ENCODE assay signal across 13 cellular contexts in genomic region chr16:48561960-48562393, GRCh38. TPM values are rescaled to one million over a fixed set of nuclear protein-coding genes. Genes with fewer than 3 reads are reported as not detected.
DNase-seq lines count a peak whose midpoint lies in the region; ATAC-seq and TF ChIP-seq lines count a peak whose summit lies in the region.
"Had no signal": no experiment of that assay in that cellular context is flagged by ENCODE, and none has a peak within 500 bp of the region (broad histone marks: within the 10 kb centered on the region; RNA-seq: fewer than 3 reads in every experiment).

No MANE protein-coding gene starts in this region.

- TF ChIP-seq CTCF in choroid plexus epithelial cell (conservative IDR thresholded peaks at IDR 0.05; ENCODE audit: low read depth, low read length): no peak

- H3K27me3 ChIP-seq in right cardiac atrium (ENCODE audit: control insufficient read depth, insufficient read depth): no peaks in the 10 kb centered on the region
- H3K27me3 ChIP-seq: transverse colon had no signal

- POLR2A ChIA-PET in HEK293T (lab: Yijun Ruan, JAX): no interaction called here

- H3K9me3 ChIP-seq in right cardiac atrium (ENCODE audit: control insufficient read depth, low read length): no peaks in the 10 kb centered on the region
- H3K9me3 ChIP-seq: HAP-1, transverse colon had no signal

- intact Hi-C loops in right cardiac atrium (cut with DNase I) (no loop called here), Right ventricle myocardium inferior (cut with DNase I) (no loop called here)

- ATAC-seq in right cardiac atrium (peak; percentile 53 to 63), Right ventricle myocardium inferior (no peak), HG03135 (IDR thresholded peaks at IDR 0.05; ENCODE audit: unreplicated experiment) (no peak)

- H3K4me3 ChIP-seq in right cardiac atrium (ENCODE audit: low read length) (no peak overlapping the region), choroid plexus epithelial cell (ENCODE audit: low read depth, low read length) (no peak overlapping the region)
- H3K4me3 ChIP-seq: HAP-1, transverse colon had no signal

- peaks cover 5% of the 10 kb centered on the region for H3K4me1 ChIP-seq in right cardiac atrium (ENCODE audit: control insufficient read depth, insufficient read depth, low read length)
- H3K4me1 ChIP-seq: HAP-1 had no signal

- CTCF ChIA-PET in HEK293T (lab: Yijun Ruan, JAX): no interaction called here

- H3K27ac ChIP-seq in right cardiac atrium (ENCODE audit: low read length): no peak overlapping the region

- no peak for DNase-seq in right cardiac atrium
- no peak for DNase-seq in Right ventricle myocardium inferior (ENCODE audit: missing footprints)
- DNase-seq in choroid plexus epithelial cell (ENCODE audit: low read depth): peak; percentile 78
- peak; percentile 71 for DNase-seq in medulla oblongata (ENCODE audit: extremely low spot score)
- DNase-seq in HEK293T (ENCODE audit: extremely low spot score): no peak
- DNase-seq in stimulated activated CD4-positive, alpha-beta T cell treated with anti-CD3 and anti-CD28 coated beads, Interleukin-12 subunit alpha, Interleukin-12 subunit beta, amount 100 ng/mL, for 4 hours: no peak
- no peak for DNase-seq in activated CD4-positive, alpha-beta T cell treated with anti-CD3 and anti-CD28 coated beads, Interleukin-2, amount 50 U/mL, for 1 hour
- DNase-seq: AML-193, cortex of kidney, T-helper 2 cell, transverse colon had no signal

TF ChIP-seq in HEK293T, 16 proteins besides CTCF, POLR2A, EP300 and RAD21:
- TF ChIP-seq PKNOX1 (IDR thresholded peaks at IDR 0.05) (no peak), SUZ12 (IDR thresholded peaks at IDR 0.05) (no peak), L3MBTL2 (conservative IDR thresholded peaks at IDR 0.05) (no peak), ELF4 (IDR thresholded peaks at IDR 0.05) (no peak), CTBP1 (IDR thresholded peaks at IDR 0.05; ENCODE audit: borderline replicate concordance) (no peak), FOXA1 (IDR thresholded peaks at IDR 0.05) (no peak), NFRKB (IDR thresholded peaks at IDR 0.05) (no peak), ARNT (IDR thresholded peaks at IDR 0.05) (no peak), HDGF (IDR thresholded peaks at IDR 0.05; ENCODE audit: borderline replicate concordance) (no peak), LEF1 (IDR thresholded peaks at IDR 0.05; ENCODE audit: borderline replicate concordance) (no peak), FOXM1 (IDR thresholded peaks at IDR 0.05; ENCODE audit: borderline replicate concordance) (no peak)

RNA-seq across cellular contexts. Expression of gene N4BP1, which starts 48.0 kb away (rescaled TPM):
- total RNA-seq in right cardiac atrium: 10 to 100 TPM; 19.4 to 23.5 (median 20.5) TPM
- 9.1 TPM for polyA plus RNA-seq in right cardiac atrium
- total RNA-seq in Right ventricle myocardium inferior: 23.6 TPM

Comparison
In these comparisons a context has a peak if more than half of its experiments do, and no peak if none do; other contexts are left out.
1. ATAC-seq: peak in right cardiac atrium (2 of 2); none in Right ventricle myocardium inferior (single experiment) and HG03135 (single experiment).
2. DNase-seq: peak in choroid plexus epithelial cell (single experiment) and medulla oblongata (single experiment); none in right cardiac atrium (0 of 3), Right ventricle myocardium inferior (single experiment), HEK293T (single experiment), stimulated activated CD4-positive, alpha-beta T cell treated with anti-CD3 and anti-CD28 coated beads, Interleukin-12 subunit alpha, Interleukin-12 subunit beta, amount 100 ng/mL, for 4 hours (single experiment) and activated CD4-positive, alpha-beta T cell treated with anti-CD3 and anti-CD28 coated beads, Interleukin-2, amount 50 U/mL, for 1 hour (single experiment).